1 cellular context compared by ENCODE assay signal in the genomic region with DNA sequence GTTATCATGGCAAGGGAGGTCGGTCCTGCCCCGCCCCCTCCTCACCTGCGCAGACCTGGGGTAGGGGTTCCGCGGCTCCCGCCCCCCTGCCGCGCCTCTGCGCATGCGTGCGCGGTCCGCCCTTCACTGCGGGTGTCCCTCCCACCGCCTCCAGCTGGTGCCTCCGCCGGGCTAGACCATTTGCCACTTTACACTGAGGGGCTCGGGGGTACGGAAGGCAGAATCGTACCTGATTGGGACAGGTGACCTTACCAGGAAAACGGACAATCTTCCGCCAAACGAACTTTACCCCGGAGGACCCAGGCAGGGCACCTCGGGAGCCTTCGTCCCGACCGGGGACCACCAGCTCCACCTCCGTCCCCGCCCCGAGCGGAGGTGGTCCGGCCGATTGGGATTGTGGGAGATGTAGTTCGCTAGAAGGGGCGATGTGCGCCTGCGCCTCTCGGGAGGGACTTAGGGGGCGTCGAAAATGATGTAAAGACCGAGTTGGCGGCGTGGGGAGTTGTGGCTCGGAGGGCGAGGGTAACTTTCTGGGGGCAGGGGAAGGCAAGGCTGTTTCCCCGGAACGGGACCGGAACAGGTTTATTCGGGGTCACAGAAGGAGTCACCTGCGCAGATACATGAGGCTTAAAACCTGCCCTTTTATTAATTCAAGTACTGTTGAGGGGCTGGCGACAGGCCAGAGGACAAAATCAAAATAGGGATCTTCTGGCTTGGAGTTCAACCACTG.
TF ChIP-seq lines count a peak whose summit lies in the region.

A gene with protein sequence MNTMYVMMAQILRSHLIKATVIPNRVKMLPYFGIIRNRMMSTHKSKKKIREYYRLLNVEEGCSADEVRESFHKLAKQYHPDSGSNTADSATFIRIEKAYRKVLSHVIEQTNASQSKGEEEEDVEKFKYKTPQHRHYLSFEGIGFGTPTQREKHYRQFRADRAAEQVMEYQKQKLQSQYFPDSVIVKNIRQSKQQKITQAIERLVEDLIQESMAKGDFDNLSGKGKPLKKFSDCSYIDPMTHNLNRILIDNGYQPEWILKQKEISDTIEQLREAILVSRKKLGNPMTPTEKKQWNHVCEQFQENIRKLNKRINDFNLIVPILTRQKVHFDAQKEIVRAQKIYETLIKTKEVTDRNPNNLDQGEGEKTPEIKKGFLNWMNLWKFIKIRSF (minus strand): TSS at position 344 of the 730 bp plus-strand sequence. CDS start 2,323 bp downstream, outside the sequence.

TF ChIP-seq in HepG2, 621 proteins besides CTCF, POLR2A, EP300 and RAD21 (continued from another document and continues in another):
- TF ChIP-seq, protein P1, sequence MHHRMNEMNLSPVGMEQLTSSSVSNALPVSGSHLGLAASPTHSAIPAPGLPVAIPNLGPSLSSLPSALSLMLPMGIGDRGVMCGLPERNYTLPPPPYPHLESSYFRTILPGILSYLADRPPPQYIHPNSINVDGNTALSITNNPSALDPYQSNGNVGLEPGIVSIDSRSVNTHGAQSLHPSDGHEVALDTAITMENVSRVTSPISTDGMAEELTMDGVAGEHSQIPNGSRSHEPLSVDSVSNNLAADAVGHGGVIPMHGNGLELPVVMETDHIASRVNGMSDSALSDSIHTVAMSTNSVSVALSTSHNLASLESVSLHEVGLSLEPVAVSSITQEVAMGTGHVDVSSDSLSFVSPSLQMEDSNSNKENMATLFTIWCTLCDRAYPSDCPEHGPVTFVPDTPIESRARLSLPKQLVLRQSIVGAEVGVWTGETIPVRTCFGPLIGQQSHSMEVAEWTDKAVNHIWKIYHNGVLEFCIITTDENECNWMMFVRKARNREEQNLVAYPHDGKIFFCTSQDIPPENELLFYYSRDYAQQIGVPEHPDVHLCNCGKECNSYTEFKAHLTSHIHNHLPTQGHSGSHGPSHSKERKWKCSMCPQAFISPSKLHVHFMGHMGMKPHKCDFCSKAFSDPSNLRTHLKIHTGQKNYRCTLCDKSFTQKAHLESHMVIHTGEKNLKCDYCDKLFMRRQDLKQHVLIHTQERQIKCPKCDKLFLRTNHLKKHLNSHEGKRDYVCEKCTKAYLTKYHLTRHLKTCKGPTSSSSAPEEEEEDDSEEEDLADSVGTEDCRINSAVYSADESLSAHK (CRISPR knock-in tag; IDR thresholded peaks at IDR 0.05; ENCODE audit: borderline replicate concordance): no peak
- TF ChIP-seq, protein P2, sequence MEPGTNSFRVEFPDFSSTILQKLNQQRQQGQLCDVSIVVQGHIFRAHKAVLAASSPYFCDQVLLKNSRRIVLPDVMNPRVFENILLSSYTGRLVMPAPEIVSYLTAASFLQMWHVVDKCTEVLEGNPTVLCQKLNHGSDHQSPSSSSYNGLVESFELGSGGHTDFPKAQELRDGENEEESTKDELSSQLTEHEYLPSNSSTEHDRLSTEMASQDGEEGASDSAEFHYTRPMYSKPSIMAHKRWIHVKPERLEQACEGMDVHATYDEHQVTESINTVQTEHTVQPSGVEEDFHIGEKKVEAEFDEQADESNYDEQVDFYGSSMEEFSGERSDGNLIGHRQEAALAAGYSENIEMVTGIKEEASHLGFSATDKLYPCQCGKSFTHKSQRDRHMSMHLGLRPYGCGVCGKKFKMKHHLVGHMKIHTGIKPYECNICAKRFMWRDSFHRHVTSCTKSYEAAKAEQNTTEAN (CRISPR knock-in tag; conservative IDR thresholded peaks at IDR 0.05): no peak
- TF ChIP-seq, protein P3, sequence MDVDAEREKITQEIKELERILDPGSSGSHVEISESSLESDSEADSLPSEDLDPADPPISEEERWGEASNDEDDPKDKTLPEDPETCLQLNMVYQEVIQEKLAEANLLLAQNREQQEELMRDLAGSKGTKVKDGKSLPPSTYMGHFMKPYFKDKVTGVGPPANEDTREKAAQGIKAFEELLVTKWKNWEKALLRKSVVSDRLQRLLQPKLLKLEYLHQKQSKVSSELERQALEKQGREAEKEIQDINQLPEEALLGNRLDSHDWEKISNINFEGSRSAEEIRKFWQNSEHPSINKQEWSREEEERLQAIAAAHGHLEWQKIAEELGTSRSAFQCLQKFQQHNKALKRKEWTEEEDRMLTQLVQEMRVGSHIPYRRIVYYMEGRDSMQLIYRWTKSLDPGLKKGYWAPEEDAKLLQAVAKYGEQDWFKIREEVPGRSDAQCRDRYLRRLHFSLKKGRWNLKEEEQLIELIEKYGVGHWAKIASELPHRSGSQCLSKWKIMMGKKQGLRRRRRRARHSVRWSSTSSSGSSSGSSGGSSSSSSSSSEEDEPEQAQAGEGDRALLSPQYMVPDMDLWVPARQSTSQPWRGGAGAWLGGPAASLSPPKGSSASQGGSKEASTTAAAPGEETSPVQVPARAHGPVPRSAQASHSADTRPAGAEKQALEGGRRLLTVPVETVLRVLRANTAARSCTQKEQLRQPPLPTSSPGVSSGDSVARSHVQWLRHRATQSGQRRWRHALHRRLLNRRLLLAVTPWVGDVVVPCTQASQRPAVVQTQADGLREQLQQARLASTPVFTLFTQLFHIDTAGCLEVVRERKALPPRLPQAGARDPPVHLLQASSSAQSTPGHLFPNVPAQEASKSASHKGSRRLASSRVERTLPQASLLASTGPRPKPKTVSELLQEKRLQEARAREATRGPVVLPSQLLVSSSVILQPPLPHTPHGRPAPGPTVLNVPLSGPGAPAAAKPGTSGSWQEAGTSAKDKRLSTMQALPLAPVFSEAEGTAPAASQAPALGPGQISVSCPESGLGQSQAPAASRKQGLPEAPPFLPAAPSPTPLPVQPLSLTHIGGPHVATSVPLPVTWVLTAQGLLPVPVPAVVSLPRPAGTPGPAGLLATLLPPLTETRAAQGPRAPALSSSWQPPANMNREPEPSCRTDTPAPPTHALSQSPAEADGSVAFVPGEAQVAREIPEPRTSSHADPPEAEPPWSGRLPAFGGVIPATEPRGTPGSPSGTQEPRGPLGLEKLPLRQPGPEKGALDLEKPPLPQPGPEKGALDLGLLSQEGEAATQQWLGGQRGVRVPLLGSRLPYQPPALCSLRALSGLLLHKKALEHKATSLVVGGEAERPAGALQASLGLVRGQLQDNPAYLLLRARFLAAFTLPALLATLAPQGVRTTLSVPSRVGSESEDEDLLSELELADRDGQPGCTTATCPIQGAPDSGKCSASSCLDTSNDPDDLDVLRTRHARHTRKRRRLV (CRISPR knock-in tag; IDR thresholded peaks at IDR 0.05): peak; percentile 87
- TF ChIP-seq, protein P4, sequence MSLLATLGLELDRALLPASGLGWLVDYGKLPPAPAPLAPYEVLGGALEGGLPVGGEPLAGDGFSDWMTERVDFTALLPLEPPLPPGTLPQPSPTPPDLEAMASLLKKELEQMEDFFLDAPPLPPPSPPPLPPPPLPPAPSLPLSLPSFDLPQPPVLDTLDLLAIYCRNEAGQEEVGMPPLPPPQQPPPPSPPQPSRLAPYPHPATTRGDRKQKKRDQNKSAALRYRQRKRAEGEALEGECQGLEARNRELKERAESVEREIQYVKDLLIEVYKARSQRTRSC (CRISPR knock-in tag; IDR thresholded peaks at IDR 0.05; ENCODE audit: low read depth): no peak
- TF ChIP-seq ISL2 (CRISPR knock-in tag; IDR thresholded peaks at IDR 0.05) (peak; percentile 58; the same call in 1 of the 2 replicates), SRF (IDR thresholded peaks at IDR 0.05; ENCODE audit: low read depth, low read length) (no peak), JUNB (CRISPR knock-in tag; IDR thresholded peaks at IDR 0.05; ENCODE audit: borderline replicate concordance) (no peak), SP2 (CRISPR knock-in tag; IDR thresholded peaks at IDR 0.05) (0 out of 2 replicates have a peak, but pooled peaks have one; percentile 19)
- TF ChIP-seq, protein P5, sequence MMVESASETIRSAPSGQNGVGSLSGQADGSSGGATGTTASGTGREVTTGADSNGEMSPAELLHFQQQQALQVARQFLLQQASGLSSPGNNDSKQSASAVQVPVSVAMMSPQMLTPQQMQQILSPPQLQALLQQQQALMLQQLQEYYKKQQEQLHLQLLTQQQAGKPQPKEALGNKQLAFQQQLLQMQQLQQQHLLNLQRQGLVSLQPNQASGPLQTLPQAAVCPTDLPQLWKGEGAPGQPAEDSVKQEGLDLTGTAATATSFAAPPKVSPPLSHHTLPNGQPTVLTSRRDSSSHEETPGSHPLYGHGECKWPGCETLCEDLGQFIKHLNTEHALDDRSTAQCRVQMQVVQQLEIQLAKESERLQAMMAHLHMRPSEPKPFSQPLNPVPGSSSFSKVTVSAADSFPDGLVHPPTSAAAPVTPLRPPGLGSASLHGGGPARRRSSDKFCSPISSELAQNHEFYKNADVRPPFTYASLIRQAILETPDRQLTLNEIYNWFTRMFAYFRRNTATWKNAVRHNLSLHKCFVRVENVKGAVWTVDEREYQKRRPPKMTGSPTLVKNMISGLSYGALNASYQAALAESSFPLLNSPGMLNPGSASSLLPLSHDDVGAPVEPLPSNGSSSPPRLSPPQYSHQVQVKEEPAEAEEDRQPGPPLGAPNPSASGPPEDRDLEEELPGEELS (CRISPR knock-in tag; IDR thresholded peaks at IDR 0.05): no peak
- TF ChIP-seq, protein P6, sequence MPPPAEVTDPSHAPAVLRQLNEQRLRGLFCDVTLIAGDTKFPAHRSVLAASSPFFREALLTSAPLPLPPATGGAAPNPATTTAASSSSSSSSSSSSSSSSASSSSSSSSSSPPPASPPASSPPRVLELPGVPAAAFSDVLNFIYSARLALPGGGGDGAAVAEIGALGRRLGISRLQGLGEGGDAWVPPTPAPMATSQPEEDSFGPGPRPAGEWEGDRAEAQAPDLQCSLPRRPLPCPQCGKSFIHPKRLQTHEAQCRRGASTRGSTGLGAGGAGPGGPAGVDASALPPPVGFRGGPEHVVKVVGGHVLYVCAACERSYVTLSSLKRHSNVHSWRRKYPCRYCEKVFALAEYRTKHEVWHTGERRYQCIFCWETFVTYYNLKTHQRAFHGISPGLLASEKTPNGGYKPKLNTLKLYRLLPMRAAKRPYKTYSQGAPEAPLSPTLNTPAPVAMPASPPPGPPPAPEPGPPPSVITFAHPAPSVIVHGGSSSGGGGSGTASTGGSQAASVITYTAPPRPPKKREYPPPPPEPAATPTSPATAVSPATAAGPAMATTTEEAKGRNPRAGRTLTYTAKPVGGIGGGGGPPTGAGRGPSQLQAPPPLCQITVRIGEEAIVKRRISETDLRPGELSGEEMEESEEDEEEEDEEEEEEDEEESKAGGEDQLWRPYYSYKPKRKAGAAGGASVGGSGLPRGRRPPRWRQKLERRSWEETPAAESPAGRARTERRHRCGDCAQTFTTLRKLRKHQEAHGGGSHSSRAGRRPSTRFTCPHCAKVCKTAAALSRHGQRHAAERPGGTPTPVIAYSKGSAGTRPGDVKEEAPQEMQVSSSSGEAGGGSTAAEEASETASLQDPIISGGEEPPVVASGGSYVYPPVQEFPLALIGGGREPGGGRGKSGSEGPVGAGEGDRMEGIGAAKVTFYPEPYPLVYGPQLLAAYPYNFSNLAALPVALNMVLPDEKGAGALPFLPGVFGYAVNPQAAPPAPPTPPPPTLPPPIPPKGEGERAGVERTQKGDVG (CRISPR knock-in tag; IDR thresholded peaks at IDR 0.05; ENCODE audit: borderline replicate concordance): no peak
- TF ChIP-seq, protein P7, sequence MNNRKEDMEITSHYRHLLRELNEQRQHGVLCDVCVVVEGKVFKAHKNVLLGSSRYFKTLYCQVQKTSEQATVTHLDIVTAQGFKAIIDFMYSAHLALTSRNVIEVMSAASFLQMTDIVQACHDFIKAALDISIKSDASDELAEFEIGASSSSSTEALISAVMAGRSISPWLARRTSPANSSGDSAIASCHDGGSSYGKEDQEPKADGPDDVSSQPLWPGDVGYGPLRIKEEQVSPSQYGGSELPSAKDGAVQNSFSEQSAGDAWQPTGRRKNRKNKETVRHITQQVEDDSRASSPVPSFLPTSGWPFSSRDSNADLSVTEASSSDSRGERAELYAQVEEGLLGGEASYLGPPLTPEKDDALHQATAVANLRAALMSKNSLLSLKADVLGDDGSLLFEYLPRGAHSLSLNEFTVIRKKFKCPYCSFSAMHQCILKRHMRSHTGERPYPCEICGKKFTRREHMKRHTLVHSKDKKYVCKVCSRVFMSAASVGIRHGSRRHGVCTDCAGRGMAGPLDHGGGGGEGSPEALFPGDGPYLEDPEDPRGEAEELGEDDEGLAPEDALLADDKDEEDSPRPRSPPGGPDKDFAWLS (CRISPR knock-in tag; IDR thresholded peaks at IDR 0.05; ENCODE audit: borderline replicate concordance): no peak
- TF ChIP-seq, protein P8, sequence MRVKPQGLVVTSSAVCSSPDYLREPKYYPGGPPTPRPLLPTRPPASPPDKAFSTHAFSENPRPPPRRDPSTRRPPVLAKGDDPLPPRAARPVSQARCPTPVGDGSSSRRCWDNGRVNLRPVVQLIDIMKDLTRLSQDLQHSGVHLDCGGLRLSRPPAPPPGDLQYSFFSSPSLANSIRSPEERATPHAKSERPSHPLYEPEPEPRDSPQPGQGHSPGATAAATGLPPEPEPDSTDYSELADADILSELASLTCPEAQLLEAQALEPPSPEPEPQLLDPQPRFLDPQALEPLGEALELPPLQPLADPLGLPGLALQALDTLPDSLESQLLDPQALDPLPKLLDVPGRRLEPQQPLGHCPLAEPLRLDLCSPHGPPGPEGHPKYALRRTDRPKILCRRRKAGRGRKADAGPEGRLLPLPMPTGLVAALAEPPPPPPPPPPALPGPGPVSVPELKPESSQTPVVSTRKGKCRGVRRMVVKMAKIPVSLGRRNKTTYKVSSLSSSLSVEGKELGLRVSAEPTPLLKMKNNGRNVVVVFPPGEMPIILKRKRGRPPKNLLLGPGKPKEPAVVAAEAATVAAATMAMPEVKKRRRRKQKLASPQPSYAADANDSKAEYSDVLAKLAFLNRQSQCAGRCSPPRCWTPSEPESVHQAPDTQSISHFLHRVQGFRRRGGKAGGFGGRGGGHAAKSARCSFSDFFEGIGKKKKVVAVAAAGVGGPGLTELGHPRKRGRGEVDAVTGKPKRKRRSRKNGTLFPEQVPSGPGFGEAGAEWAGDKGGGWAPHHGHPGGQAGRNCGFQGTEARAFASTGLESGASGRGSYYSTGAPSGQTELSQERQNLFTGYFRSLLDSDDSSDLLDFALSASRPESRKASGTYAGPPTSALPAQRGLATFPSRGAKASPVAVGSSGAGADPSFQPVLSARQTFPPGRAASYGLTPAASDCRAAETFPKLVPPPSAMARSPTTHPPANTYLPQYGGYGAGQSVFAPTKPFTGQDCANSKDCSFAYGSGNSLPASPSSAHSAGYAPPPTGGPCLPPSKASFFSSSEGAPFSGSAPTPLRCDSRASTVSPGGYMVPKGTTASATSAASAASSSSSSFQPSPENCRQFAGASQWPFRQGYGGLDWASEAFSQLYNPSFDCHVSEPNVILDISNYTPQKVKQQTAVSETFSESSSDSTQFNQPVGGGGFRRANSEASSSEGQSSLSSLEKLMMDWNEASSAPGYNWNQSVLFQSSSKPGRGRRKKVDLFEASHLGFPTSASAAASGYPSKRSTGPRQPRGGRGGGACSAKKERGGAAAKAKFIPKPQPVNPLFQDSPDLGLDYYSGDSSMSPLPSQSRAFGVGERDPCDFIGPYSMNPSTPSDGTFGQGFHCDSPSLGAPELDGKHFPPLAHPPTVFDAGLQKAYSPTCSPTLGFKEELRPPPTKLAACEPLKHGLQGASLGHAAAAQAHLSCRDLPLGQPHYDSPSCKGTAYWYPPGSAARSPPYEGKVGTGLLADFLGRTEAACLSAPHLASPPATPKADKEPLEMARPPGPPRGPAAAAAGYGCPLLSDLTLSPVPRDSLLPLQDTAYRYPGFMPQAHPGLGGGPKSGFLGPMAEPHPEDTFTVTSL (CRISPR knock-in tag; IDR thresholded peaks at IDR 0.05; ENCODE audit: borderline replicate concordance): 0 out of 2 replicates have a peak, but pooled peaks have one; percentile 33
- TF ChIP-seq, protein P9, sequence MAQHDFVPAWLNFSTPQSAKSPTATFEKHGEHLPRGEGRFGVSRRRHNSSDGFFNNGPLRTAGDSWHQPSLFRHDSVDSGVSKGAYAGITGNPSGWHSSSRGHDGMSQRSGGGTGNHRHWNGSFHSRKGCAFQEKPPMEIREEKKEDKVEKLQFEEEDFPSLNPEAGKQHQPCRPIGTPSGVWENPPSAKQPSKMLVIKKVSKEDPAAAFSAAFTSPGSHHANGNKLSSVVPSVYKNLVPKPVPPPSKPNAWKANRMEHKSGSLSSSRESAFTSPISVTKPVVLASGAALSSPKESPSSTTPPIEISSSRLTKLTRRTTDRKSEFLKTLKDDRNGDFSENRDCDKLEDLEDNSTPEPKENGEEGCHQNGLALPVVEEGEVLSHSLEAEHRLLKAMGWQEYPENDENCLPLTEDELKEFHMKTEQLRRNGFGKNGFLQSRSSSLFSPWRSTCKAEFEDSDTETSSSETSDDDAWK (CRISPR knock-in tag; IDR thresholded peaks at IDR 0.05): no peak
